Comparison of ENCODE assay signal across 19 cellular contexts in the genomic region with DNA sequence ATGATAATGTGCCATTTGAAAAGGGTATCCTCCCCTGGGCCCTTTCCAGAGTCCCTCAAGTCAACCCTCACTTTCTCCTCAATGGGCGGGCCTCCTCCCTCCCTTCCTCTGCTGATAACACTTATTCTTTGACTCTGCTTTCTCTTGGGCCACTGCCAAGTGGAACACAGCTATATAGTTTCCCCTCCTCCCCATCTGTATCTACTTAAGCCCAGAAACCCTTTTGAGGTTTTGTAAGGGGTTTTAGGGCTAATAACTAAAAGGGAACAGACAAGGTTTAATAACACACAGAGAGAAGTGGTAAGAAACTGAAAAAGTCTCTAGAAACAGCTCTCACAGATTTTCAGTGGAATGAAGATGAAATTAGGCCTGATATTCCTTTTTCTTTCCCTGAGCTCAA.
DNase-seq lines count a peak whose midpoint lies in the region; ATAC-seq, FAIRE-seq and TF ChIP-seq lines count a peak whose summit lies in the region.
"Had no signal": no experiment of that assay in that cellular context is flagged by ENCODE, and none has a peak within 500 bp of the region (broad histone marks: within the 10 kb centered on the region; RNA-seq: fewer than 3 reads in every experiment).

No MANE protein-coding gene starts in this region.

- ATAC-seq in HepG2 (no peak), right lobe of liver (no peak), HG02884 (IDR thresholded peaks at IDR 0.05; ENCODE audit: unreplicated experiment) (peak; percentile 52)
- ATAC-seq: T-cell had no signal

- no peak overlapping the region for H3K27ac ChIP-seq in HepG2 (ENCODE audit: extremely low read length, insufficient read depth, low read length)
- no peak overlapping the region for H3K27ac ChIP-seq in right lobe of liver
- no peak overlapping the region for H3K27ac ChIP-seq in esophagus muscularis mucosa (replicated peaks in 1 of 4)
- H3K27ac ChIP-seq: RWPE1, SJCRH30 had no signal

- POLR2A ChIA-PET in HepG2 (lab: Yijun Ruan, JAX) = no interaction called here

- H3K9me3 ChIP-seq in HepG2 (ENCODE audit: low read length) (no peaks in the 10 kb centered on the region), right lobe of liver (no peaks in the 10 kb centered on the region), esophagus muscularis mucosa (peaks cover 0 to 4% (median 0%) of the 10 kb centered on the region in 4 donors)
- H3K9me3 ChIP-seq: SJCRH30 had no signal

- FAIRE-seq in HepG2 (lab: Jason Lieb, UNC) = peak; percentile 15
- FAIRE-seq: H1, HTR-8/SVneo had no signal

- H4K20me1 ChIP-seq in HepG2 (ENCODE audit: insufficient read depth, low read length) = peaks cover 91% of the 10 kb centered on the region

- H3K27me3 ChIP-seq in HepG2 (ENCODE audit: control insufficient read depth in 1 of 2, insufficient read depth in 2 of 2, low read length in 2 of 2) = no peaks in the 10 kb centered on the region
- peaks cover 0 to 7% of the 10 kb centered on the region in 2 donors for H3K27me3 ChIP-seq in right lobe of liver
- no peaks in the 10 kb centered on the region for H3K27me3 ChIP-seq in esophagus muscularis mucosa
- H3K27me3 ChIP-seq: SJCRH30 had no signal

- TF ChIP-seq RAD21 in HepG2 (CRISPR knock-in tag; IDR thresholded peaks at IDR 0.05) = no peak

- peaks cover 2 to 39% of the 10 kb centered on the region in 2 experiments for H3K36me3 ChIP-seq in HepG2 (replicated peaks in 1 of 2; ENCODE audit: control insufficient read depth in 1 of 2, insufficient read depth in 2 of 2, low read length in 2 of 2)
- H3K36me3 ChIP-seq in right lobe of liver = no peaks in the 10 kb centered on the region
- H3K36me3 ChIP-seq in esophagus muscularis mucosa = no peaks in the 10 kb centered on the region
- H3K36me3 ChIP-seq: SJCRH30 had no signal

- H3K79me2 ChIP-seq in HepG2 (ENCODE audit: insufficient read depth, low read length) = peaks cover 88% of the 10 kb centered on the region

- CTCF ChIA-PET in HepG2 (lab: Yijun Ruan, JAX; ENCODE audit: low intra/inter-chr PET ratio, low total read pairs) = no interaction called here

- in situ Hi-C loops in HepG2 (cut with HindIII; ENCODE audit: extremely low pct_ligation_motif_present, low pct_unique_long_range_greater_than_20kb) = no loop called here

- no peak for TF ChIP-seq EP300 in HepG2 (IDR thresholded peaks at IDR 0.05; ENCODE audit: low read depth in 2 of 2, low read length in 2 of 2)
- TF ChIP-seq EP300 in HepG2 (CRISPR knock-in tag; IDR thresholded peaks at IDR 0.05; ENCODE audit: borderline replicate concordance) = no peak
- TF ChIP-seq EP300 in esophagus muscularis mucosa (IDR thresholded peaks at IDR 0.05) = no peak

- H3K4me3 ChIP-seq in HepG2 (replicated peaks in 1 of 3; ENCODE audit: insufficient read depth in 1 of 3, low read depth in 2 of 3, low read length in 3 of 3) (no peak overlapping the region), right lobe of liver (no peak overlapping the region), esophagus muscularis mucosa (no peak overlapping the region)
- H3K4me3 ChIP-seq: SJCRH30 had no signal

- no CpG with 5 or more reads among the region's 1 CpG for WGBS in HepG2 (ENCODE audit: low lambda C conversion rate)
- 50% methylated on average over 1 of the region's 1 CpG for WGBS in right lobe of liver (ENCODE audit: insufficient coverage, low coverage, low lambda C conversion rate, missing lambda C conversion rate)
- WGBS in esophagus muscularis mucosa = 70% methylated on average over 1 of the region's 1 CpG

- peaks cover 22% of the 10 kb centered on the region; the same call in 1 of the 2 replicates for H3K4me1 ChIP-seq in HepG2 (ENCODE audit: insufficient read depth, low read length)
- H3K4me1 ChIP-seq in right lobe of liver = no peaks in the 10 kb centered on the region
- H3K4me1 ChIP-seq in esophagus muscularis mucosa = no peaks in the 10 kb centered on the region

- TF ChIP-seq POLR2A in HepG2 (IDR thresholded peaks at IDR 0.05; ENCODE audit: insufficient read depth in 1 of 2, low read depth in 2 of 2, low read length in 2 of 2) = no peak
- no peak for TF ChIP-seq POLR2A in right lobe of liver (IDR thresholded peaks at IDR 0.05)
- no peak for TF ChIP-seq POLR2A in esophagus muscularis mucosa (IDR thresholded peaks at IDR 0.05; ENCODE audit: low read depth)

- H3K4me2 ChIP-seq in HepG2 (ENCODE audit: low read depth, low read length) = no peak overlapping the region

- H2AFZ ChIP-seq in HepG2 (ENCODE audit: low read length) = no peak overlapping the region

- intact Hi-C loops in HepG2 (cut with micrococcal nuclease; ENCODE audit: unreplicated experiment) = no loop called here
- intact Hi-C loops in right lobe of liver (cut with DNase I) = no loop called here
- intact Hi-C loops in esophagus muscularis mucosa (cut with DNase I) = no loop called here

- no TSS peak for BruUV-seq in HepG2 (replicated peaks; lab: Mats Ljungman, UMichigan)

- TF ChIP-seq CTCF in HepG2 (CRISPR knock-in tag; IDR thresholded peaks at IDR 0.05) (no peak), right lobe of liver (IDR thresholded peaks at IDR 0.05) (no peak), esophagus muscularis mucosa (IDR thresholded peaks at IDR 0.05) (no peak)

- H3K9ac ChIP-seq in HepG2 (ENCODE audit: insufficient read depth, low read depth, low read length) = no peak overlapping the region

- DNase-seq in HepG2 (ENCODE audit: low spot score) (no peak), right lobe of liver (no peak), NCI-H524 (lab: John Stamatoyannopoulos, UW) (peak; percentile 78 to 93), esophagus muscularis mucosa (ENCODE audit: extremely low spot score) (no peak), midbrain (lab: John Stamatoyannopoulos, UW) (no peak), SKM-1 treated with dmso at 0.1 percent for 144 hours (lab: John Stamatoyannopoulos, UW; ENCODE audit: unreplicated experiment) (no peak)
- no peak for DNase-seq in activated CD4-positive, CD25-positive, alpha-beta regulatory T cell treated with anti-CD3 and anti-CD28 coated beads, Interleukin-2, amount 50 U/mL, for 72 hours
- DNase-seq: CD4-positive, alpha-beta T cell; HFFc6; NCI-H1436 treated with DMSO at 0.1 percent for 48 hours; NCI-H2081 treated with DMSO at 0.1 percent for 48 hours; NCI-H446; T-cell; T1000 had no signal

TF ChIP-seq in HepG2, 621 proteins besides CTCF, POLR2A, EP300 and RAD21 (continues in another document):
- TF ChIP-seq KDM1A (CRISPR knock-in tag; IDR thresholded peaks at IDR 0.05) = no peak
- no peak for TF ChIP-seq HIVEP1 (CRISPR knock-in tag; IDR thresholded peaks at IDR 0.05)
- no peak for TF ChIP-seq HDAC2 (CRISPR knock-in tag; IDR thresholded peaks at IDR 0.05)
- TF ChIP-seq, protein P1, sequence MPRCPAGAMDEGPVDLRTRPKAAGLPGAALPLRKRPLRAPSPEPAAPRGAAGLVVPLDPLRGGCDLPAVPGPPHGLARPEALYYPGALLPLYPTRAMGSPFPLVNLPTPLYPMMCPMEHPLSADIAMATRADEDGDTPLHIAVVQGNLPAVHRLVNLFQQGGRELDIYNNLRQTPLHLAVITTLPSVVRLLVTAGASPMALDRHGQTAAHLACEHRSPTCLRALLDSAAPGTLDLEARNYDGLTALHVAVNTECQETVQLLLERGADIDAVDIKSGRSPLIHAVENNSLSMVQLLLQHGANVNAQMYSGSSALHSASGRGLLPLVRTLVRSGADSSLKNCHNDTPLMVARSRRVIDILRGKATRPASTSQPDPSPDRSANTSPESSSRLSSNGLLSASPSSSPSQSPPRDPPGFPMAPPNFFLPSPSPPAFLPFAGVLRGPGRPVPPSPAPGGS (CRISPR knock-in tag; IDR thresholded peaks at IDR 0.05) = no peak
- no peak for TF ChIP-seq ZNF570 (CRISPR knock-in tag; IDR thresholded peaks at IDR 0.05; ENCODE audit: borderline replicate concordance)
- no peak for TF ChIP-seq MAZ (IDR thresholded peaks at IDR 0.05; ENCODE audit: borderline replicate concordance, low read depth, low read length)
- no peak for TF ChIP-seq MAZ (CRISPR knock-in tag; IDR thresholded peaks at IDR 0.05; ENCODE audit: low read depth)
- no peak for TF ChIP-seq EED (CRISPR knock-in tag; IDR thresholded peaks at IDR 0.05)
- TF ChIP-seq HMG20B (CRISPR knock-in tag; conservative IDR thresholded peaks at IDR 0.05) = no peak
- TF ChIP-seq, protein P2, sequence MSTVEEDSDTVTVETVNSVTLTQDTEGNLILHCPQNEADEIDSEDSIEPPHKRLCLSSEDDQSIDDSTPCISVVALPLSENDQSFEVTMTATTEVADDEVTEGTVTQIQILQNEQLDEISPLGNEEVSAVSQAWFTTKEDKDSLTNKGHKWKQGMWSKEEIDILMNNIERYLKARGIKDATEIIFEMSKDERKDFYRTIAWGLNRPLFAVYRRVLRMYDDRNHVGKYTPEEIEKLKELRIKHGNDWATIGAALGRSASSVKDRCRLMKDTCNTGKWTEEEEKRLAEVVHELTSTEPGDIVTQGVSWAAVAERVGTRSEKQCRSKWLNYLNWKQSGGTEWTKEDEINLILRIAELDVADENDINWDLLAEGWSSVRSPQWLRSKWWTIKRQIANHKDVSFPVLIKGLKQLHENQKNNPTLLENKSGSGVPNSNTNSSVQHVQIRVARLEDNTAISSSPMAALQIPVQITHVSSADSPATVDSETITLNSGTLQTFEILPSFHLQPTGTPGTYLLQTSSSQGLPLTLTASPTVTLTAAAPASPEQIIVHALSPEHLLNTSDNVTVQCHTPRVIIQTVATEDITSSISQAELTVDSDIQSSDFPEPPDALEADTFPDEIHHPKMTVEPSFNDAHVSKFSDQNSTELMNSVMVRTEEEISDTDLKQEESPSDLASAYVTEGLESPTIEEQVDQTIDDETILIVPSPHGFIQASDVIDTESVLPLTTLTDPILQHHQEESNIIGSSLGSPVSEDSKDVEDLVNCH (CRISPR knock-in tag; IDR thresholded peaks at IDR 0.05) = no peak
- TF ChIP-seq IKZF1 (IDR thresholded peaks at IDR 0.05) = no peak
- no peak for TF ChIP-seq SMARCE1 (IDR thresholded peaks at IDR 0.05; ENCODE audit: borderline replicate concordance)

Comparison
In these comparisons a context has a peak if more than half of its experiments do, and no peak if none do; other contexts are left out.
1. DNase-seq: peak in NCI-H524 (2 of 2); none in HepG2 (single experiment), right lobe of liver (0 of 3), esophagus muscularis mucosa (single experiment), activated CD4-positive, CD25-positive, alpha-beta regulatory T cell treated with anti-CD3 and anti-CD28 coated beads, Interleukin-2, amount 50 U/mL, for 72 hours (single experiment), midbrain (single experiment) and SKM-1 treated with dmso at 0.1 percent for 144 hours (single experiment).